9 cellular contexts compared by ENCODE assay signal in genomic region chr7:39085590-39086049, GRCh38.
A peak's percentile ranks its signal among the peaks of the same experiment; 100 is the strongest.
DNase-seq lines count a peak whose midpoint lies in the region; ATAC-seq, FAIRE-seq and TF ChIP-seq lines count a peak whose summit lies in the region.
"Had no signal": no experiment of that assay in that cellular context is flagged by ENCODE, and none has a peak within 500 bp of the region (broad histone marks: within the 10 kb centered on the region; RNA-seq: fewer than 3 reads in every experiment).

No MANE protein-coding gene starts in this region.

- no peak overlapping the region for H3K27ac ChIP-seq in foreskin keratinocyte

- TF ChIP-seq POLR2A in H54 (IDR thresholded peaks at IDR 0.05; ENCODE audit: low read depth, low read length), result no peak

- H3K36me3 ChIP-seq in neuron (ENCODE audit: insufficient read depth, low read length), result no peaks in the 10 kb centered on the region

- peak overlapping the region; percentile 40 for H3K4me3 ChIP-seq in neuron (ENCODE audit: low read length)

- peak overlapping the region; percentile 20 for H2AFZ ChIP-seq in neuron (ENCODE audit: low read depth, low read length)

- DNase-seq in DMS79 treated with DMSO at 0.1 percent for 48 hours (lab: John Stamatoyannopoulos, UW) (peak; percentile 85), NCI-H2227 (lab: John Stamatoyannopoulos, UW; ENCODE audit: unreplicated experiment) (peak; percentile 73), foreskin keratinocyte (no peak), H54 (ENCODE audit: insufficient read length, low spot score) (no peak), SIG-M5 (lab: John Stamatoyannopoulos, UW) (no peak)
- DNase-seq: C1 segment of cervical spinal cord had no signal

- H3K4me1 ChIP-seq in foreskin keratinocyte (no peaks in the 10 kb centered on the region), neuron (ENCODE audit: insufficient read depth, low read length) (peaks cover 54% of the 10 kb centered on the region)

- peak; percentile 15 for ATAC-seq in foreskin keratinocyte
- no peak for ATAC-seq in GM18511 (IDR thresholded peaks at IDR 0.05; ENCODE audit: unreplicated experiment)
- no peak for ATAC-seq in HG02840 (IDR thresholded peaks at IDR 0.05; ENCODE audit: low FRiP score, unreplicated experiment)

- no peak for TF ChIP-seq CTCF in foreskin keratinocyte (conservative IDR thresholded peaks at IDR 0.05)

- FAIRE-seq in H54 (lab: Jason Lieb, UNC), result no peak

- H3K9me3 ChIP-seq in neuron (ENCODE audit: low read length), result no peaks in the 10 kb centered on the region

- H3K27me3 ChIP-seq in foreskin keratinocyte (peaks cover 19% of the 10 kb centered on the region), neuron (ENCODE audit: insufficient read depth, low read length) (no peaks in the 10 kb centered on the region)

Comparison
In these comparisons a context has a peak if more than half of its experiments do, and no peak if none do; other contexts are left out.
1. DNase-seq: peak in DMS79 treated with DMSO at 0.1 percent for 48 hours (single experiment) and NCI-H2227 (single experiment); none in foreskin keratinocyte (0 of 2), H54 (single experiment) and SIG-M5 (single experiment).